In the genomic region with DNA sequence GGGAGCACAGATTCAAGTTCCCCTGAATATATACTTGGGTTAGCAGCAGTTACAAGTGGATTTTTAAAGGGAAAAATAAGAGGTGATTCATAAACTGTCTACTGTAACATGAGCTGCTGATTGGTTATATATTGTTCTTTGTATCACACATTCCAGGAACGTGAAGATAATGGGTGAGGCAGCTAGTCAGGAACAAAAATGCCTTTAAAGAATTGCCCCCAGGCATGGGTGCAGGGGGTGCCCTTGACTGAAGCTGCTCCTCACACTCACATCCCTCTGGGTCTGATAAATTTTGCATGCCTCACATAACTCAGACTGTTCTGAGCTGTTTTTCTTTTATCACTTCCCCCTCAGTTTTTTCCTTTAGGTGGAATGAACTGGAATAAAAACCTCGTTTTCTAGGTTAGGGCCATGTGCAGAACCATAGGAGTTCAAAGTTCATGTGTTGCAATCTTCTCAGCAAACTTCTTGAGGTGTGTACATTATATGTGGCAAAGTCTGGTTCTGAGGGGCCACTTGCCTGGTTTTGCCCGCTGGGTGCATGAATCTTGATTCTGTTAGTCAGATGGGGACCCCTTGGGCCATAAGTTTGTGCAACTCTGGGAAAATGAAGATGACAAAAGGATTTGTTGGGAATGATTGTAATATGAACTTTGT, we compare ENCODE assay signal across 16 cellular contexts. TPM values are rescaled to one million over a fixed set of nuclear protein-coding genes. Genes with fewer than 3 reads are reported as not detected.
A peak's percentile ranks its signal among the peaks of the same experiment; 100 is the strongest.
DNase-seq lines count a peak whose midpoint lies in the region; ATAC-seq and TF ChIP-seq lines count a peak whose summit lies in the region.
"Had no signal": no experiment of that assay in that cellular context is flagged by ENCODE, and none has a peak within 500 bp of the region (broad histone marks: within the 10 kb centered on the region; RNA-seq: fewer than 3 reads in every experiment).

No MANE protein-coding gene starts in this region.

- TF ChIP-seq CTCF in A673 (conservative IDR thresholded peaks at IDR 0.05; ENCODE audit: low read depth, low read length) (no peak), foreskin fibroblast (IDR thresholded peaks at IDR 0.05; ENCODE audit: low read depth, low read length) (no peak)

- no peaks in the 10 kb centered on the region for H3K9me3 ChIP-seq in A673 (ENCODE audit: low read depth, low read length, poor library complexity, severe bottlenecking)
- H3K9me3 ChIP-seq: heart left ventricle, spleen had no signal

- H3K27me3 ChIP-seq in A673 (replicated peaks; ENCODE audit: insufficient read depth, low read depth, low read length, poor library complexity): no peaks in the 10 kb centered on the region
- H3K27me3 ChIP-seq: heart left ventricle, spleen had no signal

- no peaks in the 10 kb centered on the region for H3K36me3 ChIP-seq in A673 (ENCODE audit: insufficient read depth, low read length, poor library complexity, severe bottlenecking)

- POLR2A ChIA-PET in A673 (lab: Charles Lee; ENCODE audit: low non-redundant PET): interaction anchor here (0.6 kb wide), 1 partner anchor 15 kb away, joined by 5 read pairs; no protein-coding TSS in a partner anchor

- DNase-seq in A673 (ENCODE audit: low spot score): peak; percentile 24
- peak; percentile 20 for DNase-seq in HK-2 (ENCODE audit: unreplicated experiment)
- peak; percentile 89 for DNase-seq in T1000 (lab: John Stamatoyannopoulos, UW)
- DNase-seq in foreskin fibroblast: peak; percentile 84 to 96
- no peak for DNase-seq in cerebellar cortex (ENCODE audit: low spot score)
- DNase-seq: activated CD8-positive, alpha-beta memory T cell treated with anti-CD3 and anti-CD28 coated beads for 24 hours; amygdala; heart left ventricle; NCI-H524; spleen; T-helper 1 cell had no signal

- BruUV-seq in A673 (replicated peaks; lab: Mats Ljungman, UMichigan): no TSS peak

- intact Hi-C loops in A673 (cut with micrococcal nuclease; ENCODE audit: unreplicated experiment): no loop called here

- H3K4me1 ChIP-seq in A673 (ENCODE audit: insufficient read depth, low read length, poor library complexity, severe bottlenecking): peaks cover 7% of the 10 kb centered on the region
- H3K4me1 ChIP-seq: spleen had no signal

- H3K4me3 ChIP-seq in A673 (ENCODE audit: low read depth, low read length, poor library complexity, severe bottlenecking): no peak overlapping the region
- no peak overlapping the region for H3K4me3 ChIP-seq in foreskin fibroblast (ENCODE audit: low read depth in 1 of 2, low read length in 2 of 2)
- H3K4me3 ChIP-seq: GM12878, heart left ventricle, spleen had no signal

- no peak for ATAC-seq in GM19463 (IDR thresholded peaks at IDR 0.05; ENCODE audit: unreplicated experiment)
- ATAC-seq in HG03097 (IDR thresholded peaks at IDR 0.05; ENCODE audit: low FRiP score, unreplicated experiment): no peak
- no peak for ATAC-seq in GM18868 (IDR thresholded peaks at IDR 0.05; ENCODE audit: unreplicated experiment)
- ATAC-seq: GM12878, heart left ventricle had no signal

- CTCF ChIA-PET in A673 (lab: Charles Lee): interaction anchor here (1.5 kb wide), 1 partner anchor 66 kb away, joined by 3 read pairs; no protein-coding TSS in a partner anchor

- no peak overlapping the region for H3K27ac ChIP-seq in A673 (ENCODE audit: low read depth, low read length, poor library complexity, severe bottlenecking)
- H3K27ac ChIP-seq: heart left ventricle, KMS-11, spleen had no signal

RNA-seq across cellular contexts. Expression of gene TBX19, which starts 21.1 kb away (rescaled TPM):
- total RNA-seq in A673 (2021): 2.0 and 2.5 TPM in 2 replicates
